Comparison of ENCODE assay signal across 8 cellular contexts in genomic region chr1:77538956-77539509, GRCh38.
DNase-seq lines count a peak whose midpoint lies in the region; ATAC-seq and TF ChIP-seq lines count a peak whose summit lies in the region.

No MANE protein-coding gene starts in this region.

- H3K27me3 ChIP-seq in MG63 (no peaks in the 10 kb centered on the region), dorsolateral prefrontal cortex (no peaks in the 10 kb centered on the region), adrenal gland (no peaks in the 10 kb centered on the region)

- WGBS in adrenal gland, 4 donors = 80 to 90% (median 83%) methylated on average over 7 of the region's 7 CpGs

- no peak for TF ChIP-seq POLR2A in adrenal gland (IDR thresholded peaks at IDR 0.05)

- H3K36me3 ChIP-seq in MG63 = no peaks in the 10 kb centered on the region
- no peaks in the 10 kb centered on the region for H3K36me3 ChIP-seq in adrenal gland (replicated peaks in 1 of 2)

- no peaks in the 10 kb centered on the region for H3K4me1 ChIP-seq in adrenal gland (replicated peaks in 1 of 2)

- no peak overlapping the region for H3K4me3 ChIP-seq in MG63
- H3K4me3 ChIP-seq in dorsolateral prefrontal cortex = peak overlapping the region in 1 of 59 donors; percentile 6
- no peak overlapping the region for H3K4me3 ChIP-seq in adrenal gland

- TF ChIP-seq CTCF in dorsolateral prefrontal cortex (IDR thresholded peaks at IDR 0.05 in 54 of 56, conservative IDR thresholded peaks at IDR 0.05 in 2 of 56; ENCODE audit: low read depth in 1 of 56, partially characterized antibody in 56 of 56) (no peak), adrenal gland (IDR thresholded peaks at IDR 0.05) (no peak)

- intact Hi-C loops in dorsolateral prefrontal cortex (cut with DNase I) = loop anchor here in 1 of 2 donors (5.0 to 10.0 kb wide), 2 partner anchors 143 to 254 kb away; partner anchors contain the start of genes AK5 and ZZZ3
- intact Hi-C loops in sciatic nerve (cut with DNase I) = no loop called here
- intact Hi-C loops in adrenal gland (cut with DNase I) = loop anchor here in 1 of 2 donors (10.0 kb wide), 1 partner anchor 394 kb away; no protein-coding TSS in a partner anchor

- H3K27ac ChIP-seq in dorsolateral prefrontal cortex (peak overlapping the region; percentile 13 to 94 (median 80)), adrenal gland (no peak overlapping the region)

- peak; percentile 91 for DNase-seq in DMS53 (lab: John Stamatoyannopoulos, UW)
- DNase-seq in MG63 = peak; percentile 89
- DNase-seq in dorsolateral prefrontal cortex = no peak
- DNase-seq in sciatic nerve (ENCODE audit: low spot score) = no peak
- DNase-seq in adrenal gland = no peak
- no peak for DNase-seq in activated CD4-positive, CD25-positive, alpha-beta regulatory T cell (lab: John Stamatoyannopoulos, UW)
- DNase-seq in NCI-H2081 treated with DMSO at 0.1 percent for 48 hours (lab: John Stamatoyannopoulos, UW) = no peak

- ATAC-seq in GM21737 (IDR thresholded peaks at IDR 0.05; ENCODE audit: unreplicated experiment) = peak; percentile 77
- peak; percentile 81 for ATAC-seq in sciatic nerve

- H3K9me3 ChIP-seq in MG63 = no peaks in the 10 kb centered on the region
- H3K9me3 ChIP-seq in adrenal gland (replicated peaks in 1 of 3) = no peaks in the 10 kb centered on the region

Comparison
In these comparisons a context has a peak if more than half of its experiments do, and no peak if none do; other contexts are left out.
1. DNase-seq: peak in DMS53 (single experiment) and MG63 (single experiment); none in dorsolateral prefrontal cortex (0 of 10), sciatic nerve (single experiment), adrenal gland (0 of 7), activated CD4-positive, CD25-positive, alpha-beta regulatory T cell (0 of 4) and NCI-H2081 treated with DMSO at 0.1 percent for 48 hours (single experiment).
2. H3K27ac ChIP-seq: peak in dorsolateral prefrontal cortex (59 of 59); none in adrenal gland (0 of 5).